8 cellular contexts compared by ENCODE assay signal in genomic region chr21:32726742-32727477, GRCh38. TPM values are rescaled to one million over a fixed set of nuclear protein-coding genes. Genes with fewer than 3 reads are reported as not detected.
DNase-seq lines count a peak whose midpoint lies in the region; ATAC-seq and TF ChIP-seq lines count a peak whose summit lies in the region.

No MANE protein-coding gene starts in this region.

- H3K36me3 ChIP-seq in DND-41 (ENCODE audit: insufficient read depth, low read length) (no peaks in the 10 kb centered on the region), SK-N-SH (replicated peaks in 1 of 2; ENCODE audit: control insufficient read depth in 1 of 2, insufficient read depth in 2 of 2, low read length in 1 of 2) (peaks cover 2 to 11% of the 10 kb centered on the region in 2 experiments), kidney epithelial cell (ENCODE audit: control insufficient read depth, insufficient read depth, low read length) (no peaks in the 10 kb centered on the region)

- no peaks in the 10 kb centered on the region for H3K9me2 ChIP-seq in SK-N-SH

- DNase-seq in DND-41 (peak; percentile 33), HT-29 (ENCODE audit: low spot score) (peak; percentile 38), SK-N-SH (peak; percentile 34), caudate nucleus (lab: John Stamatoyannopoulos, UW) (peak in 48 of 61 donors; percentile 2 to 72 (median 39)), kidney epithelial cell (ENCODE audit: low read depth) (no peak), 8988T (no peak)
- peak; percentile 2 for DNase-seq in stimulated activated CD4-positive, alpha-beta T cell treated with anti-CD3 and anti-CD28 coated beads, Interleukin-4, amount 100 ng/mL, for 1 hour

- WGBS in SK-N-SH (ENCODE audit: low lambda C conversion rate): 3% methylated on average over 22 of the region's 22 CpGs

- POLR2A ChIA-PET in SK-N-SH (lab: Yijun Ruan, JAX): interaction anchor here (1.4 to 1.5 kb wide), 2 partner anchors 12 to 20 kb away, joined by 3 to 6 read pairs; no protein-coding TSS in a partner anchor

- H2AFZ ChIP-seq in DND-41 (ENCODE audit: low read depth, low read length) (peak overlapping the region; percentile 96), SK-N-SH (ENCODE audit: low read depth) (peak overlapping the region; percentile 95)

- H3K9ac ChIP-seq in DND-41 (ENCODE audit: low read depth, low read length) (peak overlapping the region; percentile 81), SK-N-SH (peak overlapping the region; percentile 68)

- no peaks in the 10 kb centered on the region for H4K20me1 ChIP-seq in DND-41 (ENCODE audit: insufficient read depth, low read length)
- H4K20me1 ChIP-seq in SK-N-SH (ENCODE audit: insufficient read depth): no peaks in the 10 kb centered on the region

- H3K27ac ChIP-seq in DND-41 (ENCODE audit: low read length) (peak overlapping the region; percentile 73), SK-N-SH (ENCODE audit: low read depth in 2 of 2, low read length in 1 of 2) (peak overlapping the region; percentile 79 to 81), caudate nucleus (ENCODE audit: low read depth, low read length) (peak overlapping the region; percentile 89)

- H3K4me1 ChIP-seq in DND-41 (ENCODE audit: insufficient read depth, low read length): peaks cover 26% of the 10 kb centered on the region
- peaks cover 0 to 12% of the 10 kb centered on the region in 2 experiments; a peak in 2 of 4 replicates for H3K4me1 ChIP-seq in SK-N-SH (ENCODE audit: control insufficient read depth in 1 of 2, insufficient read depth in 2 of 2, low read depth in 1 of 2, low read length in 1 of 2)

- H3K79me2 ChIP-seq in DND-41 (ENCODE audit: insufficient read depth, low read length) (peaks cover 34% of the 10 kb centered on the region), SK-N-SH (ENCODE audit: insufficient read depth) (peaks cover 17% of the 10 kb centered on the region)

- no peak for TF ChIP-seq CTCF in DND-41 (IDR thresholded peaks at IDR 0.05; ENCODE audit: borderline replicate concordance, extremely low read depth, low read length, poor library complexity, severe bottlenecking)
- no peak for TF ChIP-seq CTCF in SK-N-SH (IDR thresholded peaks at IDR 0.05)
- no peak for TF ChIP-seq CTCF in kidney epithelial cell (IDR thresholded peaks at IDR 0.05; ENCODE audit: insufficient read depth, low read length, poor library complexity, severe bottlenecking)

- H3F3A ChIP-seq in SK-N-SH (replicated peaks; ENCODE audit: insufficient read depth): no peaks in the 10 kb centered on the region

- TF ChIP-seq EP300 in SK-N-SH (IDR thresholded peaks at IDR 0.05; ENCODE audit: borderline replicate concordance in 1 of 2, low read depth in 1 of 2, low read length in 1 of 2): no peak

- H3K4me2 ChIP-seq in DND-41 (ENCODE audit: insufficient read depth, low read length) (peak overlapping the region; percentile 81), SK-N-SH (peak overlapping the region; percentile 86)

- CTCF ChIA-PET in SK-N-SH (lab: Yijun Ruan, JAX): interaction anchor here (0.7 to 1.9 kb wide), 6 partner anchors 11 to 115 kb away, joined by 3 to 8 read pairs (median 4); partner anchors contain the start of gene CFAP298

- H3K27me3 ChIP-seq in DND-41 (ENCODE audit: insufficient read depth, low read length, poor library complexity): no peaks in the 10 kb centered on the region
- H3K27me3 ChIP-seq in SK-N-SH (ENCODE audit: insufficient read depth): no peaks in the 10 kb centered on the region
- H3K27me3 ChIP-seq in kidney epithelial cell (ENCODE audit: control insufficient read depth, insufficient read depth, low read length): no peaks in the 10 kb centered on the region

- H3K4me3 ChIP-seq in DND-41 (ENCODE audit: low read depth in 1 of 2, low read length in 2 of 2): peak overlapping the region; percentile 72 to 77
- H3K4me3 ChIP-seq in SK-N-SH (ENCODE audit: low read depth in 2 of 2, low read length in 1 of 2): peak overlapping the region; percentile 83 to 94
- H3K4me3 ChIP-seq in kidney epithelial cell (ENCODE audit: low read depth, low read length): peak overlapping the region; percentile 95

- ATAC-seq in DND-41 (ENCODE audit: insufficient read depth, low read depth) (no peak; the same call in 1 of the 3 replicates), GM21576 (IDR thresholded peaks at IDR 0.05; ENCODE audit: unreplicated experiment) (no peak)

- H3K9me3 ChIP-seq in DND-41 (ENCODE audit: insufficient read depth, low read length, severe bottlenecking): no peaks in the 10 kb centered on the region
- H3K9me3 ChIP-seq in SK-N-SH: no peaks in the 10 kb centered on the region

- TF ChIP-seq RAD21 in SK-N-SH (IDR thresholded peaks at IDR 0.05; ENCODE audit: low read length): no peak

TF ChIP-seq in SK-N-SH, 30 proteins besides CTCF, POLR2A, EP300 and RAD21:
- TF ChIP-seq CHD2 (IDR thresholded peaks at IDR 0.05; ENCODE audit: low read length, partially characterized antibody): no peak
- no peak for TF ChIP-seq RCOR1 (IDR thresholded peaks at IDR 0.05; ENCODE audit: low read length)
- TF ChIP-seq, protein P1, sequence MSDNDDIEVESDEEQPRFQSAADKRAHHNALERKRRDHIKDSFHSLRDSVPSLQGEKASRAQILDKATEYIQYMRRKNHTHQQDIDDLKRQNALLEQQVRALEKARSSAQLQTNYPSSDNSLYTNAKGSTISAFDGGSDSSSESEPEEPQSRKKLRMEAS (IDR thresholded peaks at IDR 0.05; ENCODE audit: low read depth): no peak
- no peak for TF ChIP-seq GATA2 (CRISPR knock-in tag; IDR thresholded peaks at IDR 0.05)
- no peak for TF ChIP-seq USF1 (IDR thresholded peaks at IDR 0.05; ENCODE audit: borderline replicate concordance, low read depth)
- TF ChIP-seq, protein P2, sequence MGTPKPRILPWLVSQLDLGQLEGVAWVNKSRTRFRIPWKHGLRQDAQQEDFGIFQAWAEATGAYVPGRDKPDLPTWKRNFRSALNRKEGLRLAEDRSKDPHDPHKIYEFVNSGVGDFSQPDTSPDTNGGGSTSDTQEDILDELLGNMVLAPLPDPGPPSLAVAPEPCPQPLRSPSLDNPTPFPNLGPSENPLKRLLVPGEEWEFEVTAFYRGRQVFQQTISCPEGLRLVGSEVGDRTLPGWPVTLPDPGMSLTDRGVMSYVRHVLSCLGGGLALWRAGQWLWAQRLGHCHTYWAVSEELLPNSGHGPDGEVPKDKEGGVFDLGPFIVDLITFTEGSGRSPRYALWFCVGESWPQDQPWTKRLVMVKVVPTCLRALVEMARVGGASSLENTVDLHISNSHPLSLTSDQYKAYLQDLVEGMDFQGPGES (IDR thresholded peaks at IDR 0.05; ENCODE audit: low read depth, low read length): no peak
- TF ChIP-seq FOXM1 (IDR thresholded peaks at IDR 0.05; ENCODE audit: low read depth): no peak
- no peak for TF ChIP-seq TCF12 (IDR thresholded peaks at IDR 0.05)
- TF ChIP-seq SIN3A (IDR thresholded peaks at IDR 0.05; ENCODE audit: borderline replicate concordance, low read depth, low read length): no peak
- no peak for TF ChIP-seq RXRA (IDR thresholded peaks at IDR 0.05; ENCODE audit: borderline replicate concordance, low read depth)
- TF ChIP-seq EZH2phosphoT487 (IDR thresholded peaks at IDR 0.05; ENCODE audit: borderline replicate concordance, low read depth): no peak
- TF ChIP-seq SMC3 (IDR thresholded peaks at IDR 0.05; ENCODE audit: low read depth, low read length): no peak
- no peak for TF ChIP-seq GABPA (IDR thresholded peaks at IDR 0.05; ENCODE audit: low read depth)
- TF ChIP-seq JUND (IDR thresholded peaks at IDR 0.05): no peak
- TF ChIP-seq NFIC (IDR thresholded peaks at IDR 0.05; ENCODE audit: borderline replicate concordance): no peak
- no peak for TF ChIP-seq FOXJ3 (CRISPR knock-in tag; IDR thresholded peaks at IDR 0.05)

RNA-seq across cellular contexts. Expression of gene SYNJ1, which starts 0.9 kb away (rescaled TPM):
- total RNA-seq in HT-29 (2014; rRNA removed; shearing (Covaris generic)): 0.46 and 3.0 TPM in 2 replicates
- 3.3 TPM in 2 replicates for polyA plus RNA-seq in SK-N-SH (2012; rRNA removed)
- 4.5 and 4.7 TPM in 2 replicates for polyA plus RNA-seq in SK-N-SH (2012; cell fraction: cytosol; rRNA removed)
- 8.8 and 11.7 TPM in 2 replicates for polyA plus RNA-seq in SK-N-SH (2012; cell fraction: nucleus; rRNA removed)
- total RNA-seq in kidney epithelial cell: 2.4 and 3.5 TPM in 2 replicates

RNA-seq across cellular contexts. Expression of gene PAXBP1, which starts 44.6 kb away (rescaled TPM):
- 16.5 and 16.7 TPM in 2 replicates for total RNA-seq in HT-29 (2014; rRNA removed; shearing (Covaris generic))
- 9.4 and 11.6 TPM in 2 replicates for polyA plus RNA-seq in SK-N-SH (2012; rRNA removed)
- polyA plus RNA-seq in SK-N-SH (2012; cell fraction: cytosol; rRNA removed): 5.7 and 6.7 TPM in 2 replicates
- polyA plus RNA-seq in SK-N-SH (2012; cell fraction: nucleus; rRNA removed): 27.7 and 55.9 TPM in 2 replicates
- 18.1 and 18.2 TPM in 2 replicates for total RNA-seq in kidney epithelial cell

Comparison
In these comparisons a context has a peak if more than half of its experiments do, and no peak if none do; other contexts are left out.
1. DNase-seq: peak in DND-41 (single experiment), HT-29 (single experiment), SK-N-SH (single experiment), caudate nucleus (48 of 61) and stimulated activated CD4-positive, alpha-beta T cell treated with anti-CD3 and anti-CD28 coated beads, Interleukin-4, amount 100 ng/mL, for 1 hour (single experiment); none in kidney epithelial cell (single experiment) and 8988T (single experiment).
2. Peak in every context shown above with its lines, with median percentiles within 50 percentile points of each other: H3K27ac ChIP-seq and H3K4me3 ChIP-seq.